8 cellular contexts compared by ENCODE assay signal in the genomic region with DNA sequence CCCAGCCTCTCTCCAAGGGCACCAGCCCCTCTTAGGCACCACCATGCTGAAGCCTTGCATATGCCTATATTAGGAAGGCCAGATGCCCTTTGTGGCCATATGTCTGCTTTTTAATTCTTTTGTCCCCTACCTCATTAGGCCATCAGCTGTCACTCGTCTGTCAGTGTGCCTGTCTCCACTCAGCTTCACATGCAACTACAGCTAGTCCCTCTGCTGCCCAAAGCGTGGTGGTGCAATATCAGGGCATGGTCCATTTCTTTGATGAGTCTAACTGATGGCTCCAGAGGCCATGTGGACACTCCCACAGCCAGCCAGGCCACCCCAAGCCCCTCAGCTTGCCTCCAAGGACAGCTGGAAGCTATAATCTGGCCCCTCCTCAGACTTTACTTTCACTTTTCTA. TPM values are rescaled to one million over a fixed set of nuclear protein-coding genes. Genes with fewer than 3 reads are reported as not detected.
DNase-seq lines count a peak whose midpoint lies in the region; ATAC-seq and TF ChIP-seq lines count a peak whose summit lies in the region.

No MANE protein-coding gene starts in this region.

- DNase-seq in NCI-H1417 (lab: John Stamatoyannopoulos, UW) = peak in 2 of 3 experiments; percentile 35 to 49
- no peak for DNase-seq in NCI-H1417 treated with DMSO at 0.1 percent for 48 hours (lab: John Stamatoyannopoulos, UW)
- peak; percentile 63 to 64 for DNase-seq in Kasumi-1 (lab: John Stamatoyannopoulos, UW)
- no peak for DNase-seq in WTC11 (ENCODE audit: low spot score)
- peak; percentile 33 for DNase-seq in kidney tubule cell (ENCODE audit: low spot score)
- DNase-seq in activated effector memory CD4-positive, alpha-beta T cell treated with Interleukin-2 at 50 U/mL for 16 hours = no peak

- ATAC-seq in WTC11 = no peak
- ATAC-seq in HG02870 (IDR thresholded peaks at IDR 0.05; ENCODE audit: unreplicated experiment) = no peak
- no peak for ATAC-seq in HG03095 (IDR thresholded peaks at IDR 0.05; ENCODE audit: unreplicated experiment)

- POLR2A ChIA-PET in WTC11 (lab: Charles Lee) = no interaction called here

- CTCF ChIA-PET in WTC11 (lab: Charles Lee) = interaction anchor here (0.6 to 8.3 kb wide), 13 partner anchors 9 to 235 kb away, joined by 3 to 269 read pairs (median 4); partner anchors contain the start of gene MYO18A

- H3K36me3 Mint-ChIP-seq in WTC11 = no peaks in the 10 kb centered on the region

- no peaks in the 10 kb centered on the region for H3K9me3 Mint-ChIP-seq in WTC11

- peaks cover 46% of the 10 kb centered on the region for H3K4me1 Mint-ChIP-seq in WTC11

- H3K27ac Mint-ChIP-seq in WTC11 = peak overlapping the region; percentile 7; the same call in 1 of the 2 replicates

- no peaks in the 10 kb centered on the region for H3K27me3 Mint-ChIP-seq in WTC11 (ENCODE audit: low read depth)

- no peak; the same call in 1 of the 2 replicates for TF ChIP-seq CTCF in WTC11 (IDR thresholded peaks at IDR 0.05)

- no peak overlapping the region for H3K4me3 Mint-ChIP-seq in WTC11

TF ChIP-seq in WTC11, 78 proteins besides CTCF, POLR2A, EP300 and RAD21:
- TF ChIP-seq OVOL2 (CRISPR knock-in tag; IDR thresholded peaks at IDR 0.05; ENCODE audit: borderline replicate concordance) (no peak), EMX1 (CRISPR knock-in tag; IDR thresholded peaks at IDR 0.05) (no peak), ZNF219 (CRISPR knock-in tag; IDR thresholded peaks at IDR 0.05; ENCODE audit: borderline replicate concordance) (no peak), ZMAT4 (CRISPR knock-in tag; IDR thresholded peaks at IDR 0.05) (no peak), TP53 (CRISPR knock-in tag; IDR thresholded peaks at IDR 0.05) (no peak), ZNF532 (CRISPR knock-in tag; IDR thresholded peaks at IDR 0.05; ENCODE audit: borderline replicate concordance) (no peak), TEAD1 (CRISPR knock-in tag; IDR thresholded peaks at IDR 0.05) (no peak), AFF4 (CRISPR knock-in tag; IDR thresholded peaks at IDR 0.05; ENCODE audit: borderline replicate concordance) (no peak), ZNF121 (CRISPR knock-in tag; IDR thresholded peaks at IDR 0.05) (no peak), SMAD4 (CRISPR knock-in tag; IDR thresholded peaks at IDR 0.05) (no peak), ZNF232 (CRISPR knock-in tag; IDR thresholded peaks at IDR 0.05) (no peak), ETV6 (CRISPR knock-in tag; IDR thresholded peaks at IDR 0.05) (no peak), ATF2 (CRISPR knock-in tag; IDR thresholded peaks at IDR 0.05; ENCODE audit: borderline replicate concordance, low read depth) (no peak)
- TF ChIP-seq, protein P1, sequence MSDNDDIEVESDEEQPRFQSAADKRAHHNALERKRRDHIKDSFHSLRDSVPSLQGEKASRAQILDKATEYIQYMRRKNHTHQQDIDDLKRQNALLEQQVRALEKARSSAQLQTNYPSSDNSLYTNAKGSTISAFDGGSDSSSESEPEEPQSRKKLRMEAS (CRISPR knock-in tag; IDR thresholded peaks at IDR 0.05) = no peak
TF ChIP-seq in WTC11: peak in this region for 0.

RNA-seq across cellular contexts. Expression of gene MYO18A, which starts 36.3 kb away (rescaled TPM):
- total RNA-seq in WTC11 (2021) = 38.5 to 54.9 TPM (median 42.5 TPM) in 3 replicates

Comparison
In these comparisons a context has a peak if more than half of its experiments do, and no peak if none do; other contexts are left out.
1. DNase-seq: peak in NCI-H1417 (2 of 3), Kasumi-1 (2 of 2) and kidney tubule cell (single experiment); none in NCI-H1417 treated with DMSO at 0.1 percent for 48 hours (single experiment), WTC11 (single experiment) and activated effector memory CD4-positive, alpha-beta T cell treated with Interleukin-2 at 50 U/mL for 16 hours (single experiment).